ENCODE assay signal across 28 cellular contexts in genomic region chr14:61977217-61977616, GRCh38.
"Had no signal": no experiment of that assay in that cellular context is flagged by ENCODE, and none has a peak within 500 bp of the region (broad histone marks: within the 10 kb centered on the region; RNA-seq: fewer than 3 reads in every experiment).

No MANE protein-coding gene starts in this region.

- H3K36me3 ChIP-seq: brain microvascular endothelial cell, esophagus squamous epithelium, gastrocnemius medialis, left ventricle myocardium inferior, right lobe of liver, thoracic aorta, vagina had no signal

- H3K36me3 Mint-ChIP-seq: activated CD8-positive, alpha-beta memory T cell treated with anti-CD3 and anti-CD28 coated beads, Interleukin-2, amount 10 ng/mL, durations not matched to agents 7 days and 5 days had no signal

- H3K4me3 Mint-ChIP-seq: activated CD8-positive, alpha-beta memory T cell treated with anti-CD3 and anti-CD28 coated beads, Interleukin-2, amount 10 ng/mL, durations not matched to agents 7 days and 5 days; activated CD8-positive, alpha-beta T cell treated with anti-CD3 and anti-CD28 coated beads, Interleukin-2, amount 10 ng/mL, durations not matched to agents 7 days and 5 days; activated naive CD8-positive, alpha-beta T cell; activated T-cell treated with anti-CD3 and anti-CD28 coated beads, Interleukin-2, amount 50 U/mL, for 72 hours; endodermal cell; nephron; WTC11 had no signal

- H3K27ac Mint-ChIP-seq: activated CD8-positive, alpha-beta memory T cell treated with anti-CD3 and anti-CD28 coated beads, Interleukin-2, amount 10 ng/mL, durations not matched to agents 7 days and 5 days; activated CD8-positive, alpha-beta T cell treated with anti-CD3 and anti-CD28 coated beads, Interleukin-2, amount 10 ng/mL, durations not matched to agents 7 days and 5 days; activated naive CD8-positive, alpha-beta T cell; activated T-cell treated with anti-CD3 and anti-CD28 coated beads, Interleukin-2, amount 50 U/mL, for 72 hours; endodermal cell; nephron; WTC11 had no signal

- H3K27me3 ChIP-seq: brain microvascular endothelial cell, gastrocnemius medialis, right lobe of liver, vagina had no signal

- DNase-seq: activated CD4-positive, alpha-beta T cell treated with anti-CD3 and anti-CD28 coated beads for 1 hour; activated CD4-positive, alpha-beta T cell treated with anti-CD3 and anti-CD28 coated beads, Interleukin-2, amount 50 U/mL, for 1 hour; activated CD8-positive, alpha-beta memory T cell treated with anti-CD3 and anti-CD28 coated beads, Interleukin-2, amount 10 ng/mL, durations not matched to agents 7 days and 5 days; activated CD8-positive, alpha-beta T cell treated with anti-CD3 and anti-CD28 coated beads, Interleukin-2, amount 10 ng/mL, durations not matched to agents 7 days and 5 days; activated effector memory CD4-positive, alpha-beta T cell treated with Interleukin-2 at 50 U/mL for 16 hours; activated naive CD4-positive, alpha-beta T cell treated with Interleukin-2 at 50 U/mL for 16 hours; activated T-cell treated with anti-CD3 and anti-CD28 coated beads, Interleukin-2, amount 50 U/mL, for 72 hours; aorta; brain microvascular endothelial cell; central memory CD4-positive, alpha-beta T cell; endodermal cell; esophagus squamous epithelium; gastrocnemius medialis; glutamatergic neuron; left ventricle myocardium inferior; mesendoderm; mucosa of descending colon; right lobe of liver; stimulated activated CD4-positive, alpha-beta T cell treated with anti-CD3 and anti-CD28 coated beads, Interleukin-4, amount 100 ng/mL, for 1 hour; stimulated activated naive CD8-positive, alpha-beta T cell treated with anti-CD3 and anti-CD28 coated beads, Interleukin-15, Interleukin-2, amounts not matched to agents 100 U/mL and 50 U/mL, for 24 hours; T-helper 2 cell had no signal

- H3K27ac ChIP-seq: brain microvascular endothelial cell, esophagus squamous epithelium, gastrocnemius medialis, left ventricle myocardium inferior, right lobe of liver, thoracic aorta, vagina had no signal

- H3K9me3 ChIP-seq: gastrocnemius medialis, right lobe of liver, thoracic aorta, vagina had no signal

- FAIRE-seq: islet of Langerhans had no signal

- H3K4me1 Mint-ChIP-seq: activated CD8-positive, alpha-beta memory T cell treated with anti-CD3 and anti-CD28 coated beads, Interleukin-2, amount 10 ng/mL, durations not matched to agents 7 days and 5 days; endodermal cell; nephron had no signal

- ATAC-seq: activated CD8-positive, alpha-beta memory T cell treated with anti-CD3 and anti-CD28 coated beads, Interleukin-2, amount 10 ng/mL, durations not matched to agents 7 days and 5 days; activated CD8-positive, alpha-beta T cell treated with anti-CD3 and anti-CD28 coated beads, Interleukin-2, amount 10 ng/mL, durations not matched to agents 7 days and 5 days; activated T-cell treated with anti-CD3 and anti-CD28 coated beads, Interleukin-2, amount 50 U/mL, for 72 hours; gastrocnemius medialis; mucosa of descending colon; right lobe of liver; stimulated activated naive CD8-positive, alpha-beta T cell treated with anti-CD3 and anti-CD28 coated beads, Interleukin-15, Interleukin-2, amounts not matched to agents 100 U/mL and 50 U/mL, for 24 hours; WTC11 had no signal

- H3K4me1 ChIP-seq: esophagus squamous epithelium, gastrocnemius medialis, left ventricle myocardium inferior, right lobe of liver, vagina had no signal

- H3K4me3 ChIP-seq: esophagus squamous epithelium, gastrocnemius medialis, left ventricle myocardium inferior, lung, mucosa of descending colon, right lobe of liver, thoracic aorta, vagina had no signal
